ENCODE assay signal across 18 cellular contexts in genomic region chr4:107922486-107923473, GRCh38. TPM values are rescaled to one million over a fixed set of nuclear protein-coding genes. Genes with fewer than 3 reads are reported as not detected.
DNase-seq lines count a peak whose midpoint lies in the region; ATAC-seq, FAIRE-seq and TF ChIP-seq lines count a peak whose summit lies in the region.
"Had no signal": no experiment of that assay in that cellular context is flagged by ENCODE, and none has a peak within 500 bp of the region (broad histone marks: within the 10 kb centered on the region; RNA-seq: fewer than 3 reads in every experiment).

No MANE protein-coding gene starts in this region.

- no peak overlapping the region for H3K4me3 ChIP-seq in RWPE2 (ENCODE audit: severe bottlenecking)
- no peak overlapping the region for H3K4me3 ChIP-seq in HepG2 (replicated peaks in 1 of 3; ENCODE audit: insufficient read depth in 1 of 3, low read depth in 2 of 3, low read length in 3 of 3)
- no peak overlapping the region for H3K4me3 ChIP-seq in right cardiac atrium (ENCODE audit: low read length)
- H3K4me3 ChIP-seq: A549, GM23338 had no signal

- TF ChIP-seq RAD21 in HepG2 (CRISPR knock-in tag; IDR thresholded peaks at IDR 0.05) = no peak

- peaks cover 0 to 2% of the 10 kb centered on the region in 2 donors for H3K9me3 Mint-ChIP-seq in natural killer cell

- intact Hi-C loops in HepG2 (cut with micrococcal nuclease; ENCODE audit: unreplicated experiment) = no loop called here
- intact Hi-C loops in right cardiac atrium (cut with DNase I) = no loop called here
- intact Hi-C loops in natural killer cell (cut with micrococcal nuclease) = no loop called here

- in situ Hi-C loops in HepG2 (cut with HindIII; ENCODE audit: extremely low pct_ligation_motif_present, low pct_unique_long_range_greater_than_20kb) = no loop called here

- H2AFZ ChIP-seq in HepG2 (ENCODE audit: low read length) = no peak overlapping the region
- H2AFZ ChIP-seq: GM23338 had no signal

- H3K36me3 ChIP-seq in RWPE2 (ENCODE audit: low read depth) (no peaks in the 10 kb centered on the region), HepG2 (replicated peaks in 1 of 2; ENCODE audit: control insufficient read depth in 1 of 2, insufficient read depth in 2 of 2, low read length in 2 of 2) (no peaks in the 10 kb centered on the region)
- H3K36me3 ChIP-seq: BE2C had no signal

- TF ChIP-seq CTCF in RWPE2 (IDR thresholded peaks at IDR 0.05; ENCODE audit: poor library complexity, severe bottlenecking) = no peak
- TF ChIP-seq CTCF in HepG2 (CRISPR knock-in tag; IDR thresholded peaks at IDR 0.05) = no peak
- no peak for TF ChIP-seq CTCF in natural killer cell (IDR thresholded peaks at IDR 0.05)

- no peak overlapping the region for H3K4me3 Mint-ChIP-seq in natural killer cell
- H3K4me3 Mint-ChIP-seq: CD14-positive monocyte; CD8-positive, alpha-beta T cell; GM23338 had no signal

- WGBS in HepG2 (ENCODE audit: low lambda C conversion rate) = 18% methylated on average over 4 of the region's 4 CpGs
- WGBS in right cardiac atrium = 82% methylated on average over 4 of the region's 4 CpGs

- H3K27ac Mint-ChIP-seq in natural killer cell = no peak overlapping the region
- H3K27ac Mint-ChIP-seq: CD8-positive, alpha-beta T cell; GM23338 had no signal

- peaks cover 7% of the 10 kb centered on the region for H3K36me3 Mint-ChIP-seq in natural killer cell
- H3K36me3 Mint-ChIP-seq: CD14-positive monocyte; CD8-positive, alpha-beta T cell had no signal

- no peak overlapping the region for H3K4me2 ChIP-seq in HepG2 (ENCODE audit: low read depth, low read length)
- H3K4me2 ChIP-seq: A549, GM23338 had no signal

- H3K9me3 ChIP-seq in RWPE2 (ENCODE audit: severe bottlenecking) = no peaks in the 10 kb centered on the region
- H3K9me3 ChIP-seq in HepG2 (ENCODE audit: low read length) = peaks cover 10% of the 10 kb centered on the region; the same call in 1 of the 2 replicates
- no peaks in the 10 kb centered on the region for H3K9me3 ChIP-seq in right cardiac atrium (ENCODE audit: control insufficient read depth, low read length)
- H3K9me3 ChIP-seq: BE2C had no signal

- no peaks in the 10 kb centered on the region for H3K4me1 Mint-ChIP-seq in natural killer cell
- H3K4me1 Mint-ChIP-seq: GM23338 had no signal

- H3K27me3 Mint-ChIP-seq in natural killer cell (ENCODE audit: low read depth in 2 of 2) = peaks cover 17 to 55% of the 10 kb centered on the region in 2 donors

- H3K9ac ChIP-seq in HepG2 (ENCODE audit: insufficient read depth, low read depth, low read length) = no peak overlapping the region

- ATAC-seq in RWPE2 (ENCODE audit: low read depth) = peak; percentile 36; the same call in 1 of the 3 replicates
- ATAC-seq in HepG2 = peak; percentile 43; the same call in 2 of the 3 replicates
- no peak for ATAC-seq in right cardiac atrium
- no peak for ATAC-seq in GM18868 (IDR thresholded peaks at IDR 0.05; ENCODE audit: unreplicated experiment)
- no peak for ATAC-seq in natural killer cell
- ATAC-seq: A549; CD8-positive, alpha-beta T cell; GM23338 had no signal

- FAIRE-seq in HepG2 (lab: Jason Lieb, UNC) = no peak
- FAIRE-seq: A549, D721Med had no signal

- no TSS peak for BruUV-seq in HepG2 (replicated peaks; lab: Mats Ljungman, UMichigan)

- H4K20me1 ChIP-seq in HepG2 (ENCODE audit: insufficient read depth, low read length) = no peaks in the 10 kb centered on the region

- POLR2A ChIA-PET in HepG2 (lab: Yijun Ruan, JAX) = no interaction called here

- H3K27me3 ChIP-seq in RWPE2 (ENCODE audit: insufficient read depth, poor library complexity, severe bottlenecking) (no peaks in the 10 kb centered on the region), HepG2 (ENCODE audit: control insufficient read depth in 1 of 2, insufficient read depth in 2 of 2, low read length in 2 of 2) (no peaks in the 10 kb centered on the region), right cardiac atrium (ENCODE audit: control insufficient read depth, insufficient read depth) (no peaks in the 10 kb centered on the region)
- H3K27me3 ChIP-seq: BE2C had no signal

- no peak for TF ChIP-seq POLR2A in HepG2 (IDR thresholded peaks at IDR 0.05; ENCODE audit: insufficient read depth in 1 of 2, low read depth in 2 of 2, low read length in 2 of 2)

- CTCF ChIA-PET in HepG2 (lab: Yijun Ruan, JAX; ENCODE audit: low intra/inter-chr PET ratio, low total read pairs) = no interaction called here

- no peaks in the 10 kb centered on the region for H3K79me2 ChIP-seq in HepG2 (ENCODE audit: insufficient read depth, low read length)

- DNase-seq in RWPE2 (ENCODE audit: low spot score) (no peak), epithelial cell of prostate (ENCODE audit: low read depth, low spot score) (no peak), HepG2 (ENCODE audit: low spot score) (no peak), right cardiac atrium (no peak), natural killer cell (no peak)
- DNase-seq: BE2C; CD8-positive, alpha-beta T cell; COR-L47; DMS153; DMS79 treated with DMSO at 0.1 percent for 48 hours; EL; GF-D8; H7 had no signal

- no peak for TF ChIP-seq EP300 in HepG2 (IDR thresholded peaks at IDR 0.05; ENCODE audit: low read depth in 2 of 2, low read length in 2 of 2)
- TF ChIP-seq EP300 in HepG2 (CRISPR knock-in tag; IDR thresholded peaks at IDR 0.05; ENCODE audit: borderline replicate concordance) = no peak

- H3K27ac ChIP-seq in RWPE2 (ENCODE audit: poor library complexity, severe bottlenecking) (no peak overlapping the region), epithelial cell of prostate (peak overlapping the region; percentile 12), HepG2 (ENCODE audit: extremely low read length, insufficient read depth, low read length) (no peak overlapping the region), right cardiac atrium (ENCODE audit: low read length) (no peak overlapping the region)
- H3K27ac ChIP-seq: A549 had no signal

- H3K4me1 ChIP-seq in RWPE2 (ENCODE audit: insufficient read depth, poor library complexity, severe bottlenecking) = no peaks in the 10 kb centered on the region
- peaks cover 12% of the 10 kb centered on the region; the same call in 1 of the 2 replicates for H3K4me1 ChIP-seq in HepG2 (ENCODE audit: insufficient read depth, low read length)
- H3K4me1 ChIP-seq in right cardiac atrium (ENCODE audit: control insufficient read depth, insufficient read depth, low read length) = no peaks in the 10 kb centered on the region
- H3K4me1 ChIP-seq: A549, BE2C had no signal

TF ChIP-seq in HepG2, 621 proteins besides CTCF, POLR2A, EP300 and RAD21:
- TF ChIP-seq SMARCC2 (IDR thresholded peaks at IDR 0.05) (no peak), CEBPB (IDR thresholded peaks at IDR 0.05; ENCODE audit: borderline replicate concordance, low read depth, low read length) (peak; percentile 50; the same call in 1 of the 2 replicates), ZSCAN29 (CRISPR knock-in tag; conservative IDR thresholded peaks at IDR 0.05) (no peak), ZNF256 (CRISPR knock-in tag; conservative IDR thresholded peaks at IDR 0.05) (no peak), RFX3 (CRISPR knock-in tag; IDR thresholded peaks at IDR 0.05) (no peak), HOXA9 (CRISPR knock-in tag; IDR thresholded peaks at IDR 0.05; ENCODE audit: borderline replicate concordance) (no peak), ZNF704 (CRISPR knock-in tag; IDR thresholded peaks at IDR 0.05; ENCODE audit: borderline replicate concordance) (no peak), ZFX (CRISPR knock-in tag; IDR thresholded peaks at IDR 0.05; ENCODE audit: low read depth) (no peak)

RNA-seq across cellular contexts. Expression of gene CYP2U1, which starts 8.6 kb away (rescaled TPM):
- total RNA-seq in HepG2 (2016; rRNA removed; fragmentation: Illumina TruSeq; extraction: Trizol) (1.9 and 3.4 TPM in 2 replicates), right cardiac atrium (10 to 100 TPM in 3 of 4 donors, 1 to 10 TPM in 1; 9.1 to 14.8 (median 13.7) TPM), natural killer cell (1 to 10 TPM; 2.5 to 4.5 (median 3.4) TPM)
- 0.71 and 0.88 TPM in 2 replicates for total RNA-seq in HepG2 (2016; cell fraction: cytosol; rRNA removed; fragmentation: Illumina TruSeq; extraction: Trizol; ENCODE audit: low read depth)
- 2.0 and 3.6 TPM in 2 replicates for total RNA-seq in HepG2 (2016; cell fraction: insoluble cytoplasmic fraction; rRNA removed; fragmentation: Illumina TruSeq; extraction: Trizol)
- total RNA-seq in HepG2 (2016; cell fraction: membrane; rRNA removed; fragmentation: Illumina TruSeq; extraction: Trizol) = 1.5 TPM in 2 replicates
- total RNA-seq in HepG2 (2016; cell fraction: nucleus; rRNA removed; fragmentation: Illumina TruSeq; extraction: Trizol) = 4.4 and 5.1 TPM in 2 replicates
- polyA plus RNA-seq in HepG2 (2011; rRNA removed) (1.3 and 1.4 TPM in 2 replicates), right cardiac atrium (7.3 TPM)
- polyA plus RNA-seq in HepG2 (2011; cell fraction: cytosol; rRNA removed) = 0.90 and 1.1 TPM in 2 replicates
- polyA plus RNA-seq in HepG2 (2011; cell fraction: nucleus; rRNA removed) = 0.74 and 0.88 TPM in 2 replicates
- polyA plus RNA-seq in HepG2 (2012) = 1.3 TPM in 2 replicates
- 0.42 and 0.43 TPM in 2 replicates for polyA plus RNA-seq in HepG2 (2016; cell fraction: cytosol; fragmentation: Illumina TruSeq; extraction: Trizol; ENCODE audit: low read depth)
- 1.8 TPM in 2 replicates for polyA plus RNA-seq in HepG2 (2016; cell fraction: insoluble cytoplasmic fraction; fragmentation: Illumina TruSeq; extraction: Trizol; ENCODE audit: low read depth)
- 0.87 and 0.95 TPM in 2 replicates for polyA plus RNA-seq in HepG2 (2016; cell fraction: membrane; fragmentation: Illumina TruSeq; extraction: Trizol; ENCODE audit: low read depth)
- polyA plus RNA-seq in HepG2 (2016; cell fraction: nucleus; fragmentation: Illumina TruSeq; extraction: Trizol; ENCODE audit: insufficient read depth, low read depth) = 4.0 and 4.4 TPM in 2 replicates
- 0.44 and 2.4 TPM in 2 replicates for polyA minus RNA-seq in HepG2 (2011; rRNA and poly(A)+ RNA removed; ENCODE audit: low replicate concordance)
- 1.8 and 2.6 TPM in 2 replicates for polyA minus RNA-seq in HepG2 (2011; cell fraction: cytosol; rRNA and poly(A)+ RNA removed)
- polyA minus RNA-seq in HepG2 (2011; cell fraction: nucleus; rRNA and poly(A)+ RNA removed) = 3.3 and 5.0 TPM in 2 replicates

Comparison
In these comparisons a context has a peak if more than half of its experiments do, and no peak if none do; other contexts are left out.
1. ATAC-seq: peak in RWPE2 (single experiment) and HepG2 (single experiment); none in right cardiac atrium (0 of 2), GM18868 (single experiment) and natural killer cell (0 of 3).